ENCODE assay signal across 8 cellular contexts in genomic region chr16:89320717-89321501, GRCh38.
A peak's percentile ranks its signal among the peaks of the same experiment; 100 is the strongest.
DNase-seq lines count a peak whose midpoint lies in the region; ATAC-seq and TF ChIP-seq lines count a peak whose summit lies in the region.

No MANE protein-coding gene starts in this region.

- H3K4me1 ChIP-seq in adrenal gland (replicated peaks in 1 of 2) (peaks cover 54 to 97% of the 10 kb centered on the region in 2 donors), stomach smooth muscle (ENCODE audit: control insufficient read depth, insufficient read depth, low read length) (peaks cover 73% of the 10 kb centered on the region)

- no peak for TF ChIP-seq CTCF in adrenal gland (IDR thresholded peaks at IDR 0.05)

- H3K27ac ChIP-seq in adrenal gland (peak overlapping the region; percentile 86 to 97 (median 88)), stomach smooth muscle (ENCODE audit: low read length) (peak overlapping the region; percentile 11)

- TF ChIP-seq POLR2A in adrenal gland (IDR thresholded peaks at IDR 0.05): peak; percentile 32 to 38

- H3K36me3 ChIP-seq in adrenal gland (replicated peaks in 1 of 2) (no peaks in the 10 kb centered on the region), stomach smooth muscle (ENCODE audit: control insufficient read depth in 2 of 2, insufficient read depth in 2 of 2, low read length in 2 of 2) (peaks cover 0 to 2% of the 10 kb centered on the region in 2 donors)

- H3K9ac ChIP-seq in stomach smooth muscle (ENCODE audit: low read length in 2 of 2): no peak overlapping the region

- intact Hi-C loops in adrenal gland (cut with DNase I): loop anchor here in 1 of 2 donors (10.0 kb wide), 1 partner anchor 184 kb away; the partner anchor contains the start of gene SPG7

- H3K9me3 ChIP-seq in adrenal gland (replicated peaks in 1 of 3) (no peaks in the 10 kb centered on the region), stomach smooth muscle (ENCODE audit: control insufficient read depth in 2 of 2, low read length in 2 of 2) (no peaks in the 10 kb centered on the region)

- DNase-seq in Ammon's horn (ENCODE audit: low spot score): peak; percentile 60
- peak; percentile 22 for DNase-seq in LHCN-M2 (ENCODE audit: low read depth)
- peak; percentile 60 to 88 (median 70) for DNase-seq in adrenal gland
- peak; percentile 61 for DNase-seq in iris pigment epithelial cell (ENCODE audit: low read depth)

- ATAC-seq in GM18907 (IDR thresholded peaks at IDR 0.05; ENCODE audit: unreplicated experiment) (no peak), HG03521 (IDR thresholded peaks at IDR 0.05; ENCODE audit: unreplicated experiment) (no peak), GM19467 (IDR thresholded peaks at IDR 0.05; ENCODE audit: unreplicated experiment) (no peak)

- WGBS in adrenal gland, 4 donors: 25 to 38% (median 33%) methylated on average over 4 to 33 of the region's 33 CpGs

- H3K4me3 ChIP-seq in adrenal gland (peak overlapping the region in 1 of 4 donors; percentile 24), stomach smooth muscle (ENCODE audit: low read length in 2 of 2) (peak overlapping the region in 1 of 2 donors; percentile 63)

- H3K27me3 ChIP-seq in adrenal gland: no peaks in the 10 kb centered on the region
- H3K27me3 ChIP-seq in stomach smooth muscle (ENCODE audit: control insufficient read depth in 1 of 2, insufficient read depth in 2 of 2, low read length in 2 of 2): no peaks in the 10 kb centered on the region
